In the genomic region with DNA sequence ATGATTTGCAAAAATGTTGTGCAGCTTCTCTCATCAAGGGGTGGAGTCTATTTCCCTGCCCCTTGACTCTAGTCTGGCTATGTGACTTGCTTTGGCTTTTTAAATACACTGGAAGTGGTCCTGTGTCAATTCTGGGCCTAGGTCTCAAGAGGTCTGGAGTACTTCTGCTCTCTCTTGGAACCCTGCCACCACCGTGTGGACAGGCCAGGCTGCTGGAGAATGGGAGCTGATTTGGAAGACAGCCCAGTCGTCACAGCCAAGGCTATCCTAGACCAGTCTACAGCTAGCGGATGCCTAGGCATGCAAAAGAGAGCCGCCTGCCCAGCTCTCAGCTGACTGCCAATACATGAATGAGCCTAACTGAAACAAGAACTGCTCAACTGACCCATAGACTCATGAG, we compare ENCODE assay signal across 10 cellular contexts. TPM values are rescaled to one million over a fixed set of nuclear protein-coding genes. Genes with fewer than 3 reads are reported as not detected.
A peak's percentile ranks its signal among the peaks of the same experiment; 100 is the strongest.
DNase-seq lines count a peak whose midpoint lies in the region; ATAC-seq and TF ChIP-seq lines count a peak whose summit lies in the region.
"Had no signal": no experiment of that assay in that cellular context is flagged by ENCODE, and none has a peak within 500 bp of the region (broad histone marks: within the 10 kb centered on the region; RNA-seq: fewer than 3 reads in every experiment).

No MANE protein-coding gene starts in this region.

- DNase-seq in COLO668 (lab: John Stamatoyannopoulos, UW; ENCODE audit: unreplicated experiment) (peak; percentile 60), NCI-H774 (lab: John Stamatoyannopoulos, UW) (peak; percentile 81), epithelial cell of proximal tubule (ENCODE audit: low read depth) (no peak), mucosa of descending colon (peak; percentile 58 to 73 (median 65)), erythroblast (lab: John Stamatoyannopoulos, UW) (no peak), activated T-cell treated with anti-CD3 and anti-CD28 coated beads for 4 hours (no peak), NCI-H2227 (lab: John Stamatoyannopoulos, UW; ENCODE audit: unreplicated experiment) (no peak)
- DNase-seq: effector CD4-positive, alpha-beta T cell had no signal

- H3K4me3 ChIP-seq in epithelial cell of proximal tubule (ENCODE audit: low read depth, low read length) (no peak overlapping the region), mucosa of descending colon (no peak overlapping the region)
- H3K4me3 ChIP-seq: Peyer's patch had no signal

- no peaks in the 10 kb centered on the region for H3K36me3 ChIP-seq in mucosa of descending colon (ENCODE audit: low read depth)
- H3K36me3 ChIP-seq: Peyer's patch had no signal

- peaks cover 48% of the 10 kb centered on the region for H3K4me1 ChIP-seq in mucosa of descending colon (ENCODE audit: low read depth)

- H3K9me3 ChIP-seq in mucosa of descending colon = no peaks in the 10 kb centered on the region
- H3K9me3 ChIP-seq: Peyer's patch had no signal

- TF ChIP-seq CTCF in epithelial cell of proximal tubule (conservative IDR thresholded peaks at IDR 0.05; ENCODE audit: low read depth, low read length) (peak; percentile 13), mucosa of descending colon (IDR thresholded peaks at IDR 0.05) (no peak)

- ATAC-seq in mucosa of descending colon = peak; percentile 1
- no peak for ATAC-seq in GM18909 (IDR thresholded peaks at IDR 0.05; ENCODE audit: poor library complexity, unreplicated experiment)

- TF ChIP-seq POLR2A in erythroblast (IDR thresholded peaks at IDR 0.05; ENCODE audit: low read length) = no peak

- intact Hi-C loops in mucosa of descending colon (cut with DNase I, micrococcal nuclease) = no loop called here

RNA-seq across cellular contexts. Expression of gene CLINT1, which starts 56.7 kb away (rescaled TPM):
- total RNA-seq in epithelial cell of proximal tubule = 39.2 and 55.1 TPM in 2 replicates
- 100 to 1,000 TPM in 2 of 3 donors, 10 to 100 TPM in 1; 90.8 to 131 (median 127) TPM for total RNA-seq in mucosa of descending colon

Comparison
In these comparisons a context has a peak if more than half of its experiments do, and no peak if none do; other contexts are left out.
1. DNase-seq: peak in COLO668 (single experiment), NCI-H774 (single experiment) and mucosa of descending colon (3 of 3); none in epithelial cell of proximal tubule (single experiment), erythroblast (0 of 2), activated T-cell treated with anti-CD3 and anti-CD28 coated beads for 4 hours (single experiment) and NCI-H2227 (single experiment).